Comparison of ENCODE assay signal across 17 cellular contexts in the genomic region with DNA sequence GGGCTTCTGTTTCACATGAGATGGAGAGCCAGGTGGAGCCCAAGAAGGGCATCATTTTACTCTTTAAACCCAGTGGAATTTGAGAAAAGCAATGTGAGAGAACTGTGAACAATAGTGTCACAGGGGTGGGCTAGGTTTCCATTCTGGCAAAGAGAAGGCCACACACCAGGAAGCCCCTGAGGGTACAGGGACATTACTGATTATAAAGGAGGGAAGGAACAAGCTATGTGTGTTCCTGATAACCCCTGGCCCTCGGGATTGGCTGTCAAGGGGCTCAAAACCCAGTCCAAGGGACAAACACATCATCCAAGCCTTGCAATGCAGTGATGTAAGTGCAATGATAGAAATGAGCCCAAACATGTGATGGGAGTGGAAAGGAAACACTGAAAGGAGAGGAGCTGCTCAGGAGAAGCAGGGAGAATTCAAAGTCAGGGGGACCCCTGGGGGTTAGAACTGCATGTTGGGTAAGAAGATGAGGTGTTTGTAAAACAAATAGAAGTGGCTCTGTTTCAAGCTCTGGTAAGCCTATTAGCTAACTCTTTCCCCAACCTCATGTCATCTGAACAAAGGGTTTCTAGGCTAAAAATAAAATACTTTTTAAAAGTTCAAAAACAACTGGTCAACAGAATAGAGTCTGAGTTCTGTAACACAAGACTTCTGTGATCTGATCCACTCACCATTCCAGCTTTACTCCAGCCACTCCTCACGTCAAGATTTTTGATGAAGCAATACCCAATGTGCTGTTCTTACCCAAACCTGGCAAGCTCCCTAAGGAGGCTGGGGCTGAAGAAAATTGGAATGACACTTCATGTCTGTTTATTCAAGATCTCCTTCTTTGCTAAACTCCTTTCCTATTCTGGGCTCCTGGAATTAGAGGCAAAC. TPM values are rescaled to one million over a fixed set of nuclear protein-coding genes. Genes with fewer than 3 reads are reported as not detected.
DNase-seq lines count a peak whose midpoint lies in the region; ATAC-seq and TF ChIP-seq lines count a peak whose summit lies in the region.
"Had no signal": no experiment of that assay in that cellular context is flagged by ENCODE, and none has a peak within 500 bp of the region (broad histone marks: within the 10 kb centered on the region; RNA-seq: fewer than 3 reads in every experiment).

No MANE protein-coding gene starts in this region.

- ATAC-seq in psoas muscle (peak; percentile 67 to 78 (median 76)), HG02610 (IDR thresholded peaks at IDR 0.05; ENCODE audit: unreplicated experiment) (no peak)

- H3K36me3 ChIP-seq in GM23248 (ENCODE audit: low read depth) = no peaks in the 10 kb centered on the region
- H3K36me3 ChIP-seq in NT2/D1 (ENCODE audit: insufficient read depth, insufficient read length, low read length) = no peaks in the 10 kb centered on the region
- no peaks in the 10 kb centered on the region for H3K36me3 ChIP-seq in psoas muscle (ENCODE audit: insufficient read depth in 1 of 2, low read depth in 1 of 2)
- H3K36me3 ChIP-seq in ovary = no peaks in the 10 kb centered on the region

- H3K4me1 ChIP-seq in GM23248 (ENCODE audit: insufficient read depth) = no peaks in the 10 kb centered on the region
- H3K4me1 ChIP-seq in NT2/D1 (ENCODE audit: insufficient read depth, insufficient read length) = no peaks in the 10 kb centered on the region
- H3K4me1 ChIP-seq in psoas muscle = no peaks in the 10 kb centered on the region
- no peaks in the 10 kb centered on the region for H3K4me1 ChIP-seq in ovary (ENCODE audit: insufficient read depth)

- H3K27me3 ChIP-seq in GM23248 (replicated peaks; ENCODE audit: insufficient read depth) = no peaks in the 10 kb centered on the region; the same call in 1 of the 2 replicates
- H3K27me3 ChIP-seq in NT2/D1 (ENCODE audit: insufficient read depth, insufficient read length) = no peaks in the 10 kb centered on the region
- peaks cover 0 to 3% (median 0%) of the 10 kb centered on the region in 3 donors for H3K27me3 ChIP-seq in psoas muscle (ENCODE audit: insufficient read depth in 3 of 3, low read length in 2 of 3)
- no peaks in the 10 kb centered on the region for H3K27me3 ChIP-seq in ovary

- 0 to 9% methylated on average over 2 of the region's 2 CpGs for WGBS in GM23248 (ENCODE audit: low coverage in 1 of 2, low lambda C conversion rate in 2 of 2, missing lambda C conversion rate in 2 of 2), 2 experiments
- 31 to 36% (median 33%) methylated on average over 2 of the region's 2 CpGs for WGBS in psoas muscle, 3 donors
- 51 to 61% (median 55%) methylated on average over 2 of the region's 2 CpGs for WGBS in ovary, 3 donors

- no peaks in the 10 kb centered on the region for H3K9me2 ChIP-seq in GM23248 (ENCODE audit: insufficient read depth)

- H3K4me2 ChIP-seq in GM23248 (ENCODE audit: unreplicated experiment) = no peak overlapping the region

- H3K27ac ChIP-seq in GM23248 (no peak overlapping the region), psoas muscle (no peak overlapping the region), ovary (no peak overlapping the region)

- H3K9me3 Mint-ChIP-seq in activated naive CD4-positive, alpha-beta T cell treated with anti-CD3 and anti-CD28 coated beads, Interleukin-2, amount 10 ng/mL, durations not matched to agents 7 days and 5 days = peaks cover 5% of the 10 kb centered on the region

- no peak overlapping the region for H3K4me3 Mint-ChIP-seq in activated naive CD4-positive, alpha-beta T cell treated with anti-CD3 and anti-CD28 coated beads, Interleukin-2, amount 10 ng/mL, durations not matched to agents 7 days and 5 days
- H3K4me3 Mint-ChIP-seq: naive B cell; T-helper 2 cell treated with Interferon-gamma antibody and Interleukin-4, amounts not matched to agents 5 μg/mL and 100 μg/mL, for 36 hours had no signal

- H4K20me1 ChIP-seq in GM23248 (ENCODE audit: insufficient read depth) = no peaks in the 10 kb centered on the region

- H3K4me1 Mint-ChIP-seq in activated naive CD4-positive, alpha-beta T cell treated with anti-CD3 and anti-CD28 coated beads, Interleukin-2, amount 10 ng/mL, durations not matched to agents 7 days and 5 days = peaks cover 8% of the 10 kb centered on the region
- H3K4me1 Mint-ChIP-seq: naive B cell had no signal

- no peak for TF ChIP-seq POLR2A in ovary (IDR thresholded peaks at IDR 0.05)

- H3K79me2 ChIP-seq in GM23248 (ENCODE audit: insufficient read depth) = no peaks in the 10 kb centered on the region

- DNase-seq in GM23248 = peak; percentile 12
- peak; percentile 46 for DNase-seq in NT2/D1 (ENCODE audit: low read depth, low spot score)
- DNase-seq in fibroblast of peridontal ligament (ENCODE audit: extremely low read depth) = peak; percentile 33
- DNase-seq in psoas muscle = no peak
- DNase-seq in ovary = no peak
- no peak for DNase-seq in NCI-H2227 treated with DMSO at 0.1 percent for 48 hours (lab: John Stamatoyannopoulos, UW)
- no peak for DNase-seq in activated naive CD4-positive, alpha-beta T cell treated with anti-CD3 and anti-CD28 coated beads, Interleukin-2, amount 10 ng/mL, durations not matched to agents 7 days and 5 days
- DNase-seq: activated CD4-positive, CD25-positive, alpha-beta regulatory T cell treated with anti-CD3 and anti-CD28 coated beads, Interleukin-2, amount 50 U/mL, for 72 hours; activated naive CD4-positive, alpha-beta T cell treated with Interleukin-2 at 50 U/mL for 16 hours; COR-L47; naive B cell; NCI-H187 treated with DMSO at 0.1 percent for 48 hours; SIG-M5 had no signal

- TF ChIP-seq CTCF in psoas muscle (IDR thresholded peaks at IDR 0.05) (no peak), ovary (IDR thresholded peaks at IDR 0.05) (no peak)

- H3F3A ChIP-seq in GM23248 (ENCODE audit: insufficient read depth) = no peaks in the 10 kb centered on the region

- H3K36me3 Mint-ChIP-seq in activated naive CD4-positive, alpha-beta T cell treated with anti-CD3 and anti-CD28 coated beads, Interleukin-2, amount 10 ng/mL, durations not matched to agents 7 days and 5 days = no peaks in the 10 kb centered on the region
- H3K36me3 Mint-ChIP-seq: naive B cell had no signal

- H3K9me3 ChIP-seq in GM23248 (ENCODE audit: low read depth) (no peaks in the 10 kb centered on the region), NT2/D1 (ENCODE audit: insufficient read depth, low read length) (peaks cover 26% of the 10 kb centered on the region), psoas muscle (no peaks in the 10 kb centered on the region), ovary (no peaks in the 10 kb centered on the region)

- in situ Hi-C loops in GM23248 (cut with MboI) = no loop called here

- no peak overlapping the region for H3K9ac ChIP-seq in GM23248
- H3K9ac ChIP-seq in NT2/D1 (ENCODE audit: insufficient read length, low read depth) = no peak overlapping the region

- no peak overlapping the region for H3K4me3 ChIP-seq in GM23248
- no peak overlapping the region for H3K4me3 ChIP-seq in NT2/D1 (ENCODE audit: insufficient read length, low read depth)
- H3K4me3 ChIP-seq in psoas muscle = no peak overlapping the region
- H3K4me3 ChIP-seq in ovary = no peak overlapping the region

- TF ChIP-seq EP300 in ovary (IDR thresholded peaks at IDR 0.05) = no peak

- intact Hi-C loops in psoas muscle (cut with DNase I) (no loop called here), ovary (cut with DNase I) (no loop called here)

- H3K27ac Mint-ChIP-seq in activated naive CD4-positive, alpha-beta T cell treated with anti-CD3 and anti-CD28 coated beads, Interleukin-2, amount 10 ng/mL, durations not matched to agents 7 days and 5 days = no peak overlapping the region
- H3K27ac Mint-ChIP-seq: T-helper 2 cell treated with Interferon-gamma antibody and Interleukin-4, amounts not matched to agents 5 μg/mL and 100 μg/mL, for 36 hours had no signal

- no peaks in the 10 kb centered on the region for H3K27me3 Mint-ChIP-seq in activated naive CD4-positive, alpha-beta T cell treated with anti-CD3 and anti-CD28 coated beads, Interleukin-2, amount 10 ng/mL, durations not matched to agents 7 days and 5 days
- H3K27me3 Mint-ChIP-seq: naive B cell had no signal

- no peak overlapping the region for H2AFZ ChIP-seq in GM23248

- CTCF ChIA-PET in activated naive CD4-positive, alpha-beta T cell treated with anti-CD3 and anti-CD28 coated beads, Interleukin-2, amount 10 ng/mL, durations not matched to agents 7 days and 5 days (lab: Charles Lee) = interaction anchor here (0.6 kb wide), 1 partner anchor 342 kb away, joined by 3 read pairs; no protein-coding TSS in a partner anchor

RNA-seq across cellular contexts. Expression of a gene that starts 51.1 kb away (rescaled TPM):
- not detected in 2 replicates for total RNA-seq in GM23248 (2014; rRNA removed; shearing (Covaris generic))
- polyA plus RNA-seq in GM23248 (2016; fragmentation: Nextera tagmentation; extraction: Ambion mirVana) (0.06 TPM in 1 of 2 replicates, not detected in the other), psoas muscle (1 to 10 TPM in 1 of 3 donors, under 1 TPM in 2; 0.13 to 6.5 (median 0.67) TPM), ovary (1 to 10 TPM in 1 of 2 donors, under 1 TPM in 1; 0.02 to 1.8 TPM)
- total RNA-seq in psoas muscle (1 to 10 TPM; 2.0 to 9.5 (median 5.1) TPM), ovary (1 to 10 TPM in 2 of 7 donors, under 1 TPM in 3, not detected in 2; 0.25 to 1.7 (median 0.61) TPM)
- total RNA-seq: fibroblast of lung, NCI-H460 had no signal

Comparison
In these comparisons a context has a peak if more than half of its experiments do, and no peak if none do; other contexts are left out.
1. DNase-seq: peak in GM23248 (single experiment), NT2/D1 (single experiment) and fibroblast of peridontal ligament (single experiment); none in psoas muscle (0 of 2), ovary (0 of 5), NCI-H2227 treated with DMSO at 0.1 percent for 48 hours (single experiment) and activated naive CD4-positive, alpha-beta T cell treated with anti-CD3 and anti-CD28 coated beads, Interleukin-2, amount 10 ng/mL, durations not matched to agents 7 days and 5 days (single experiment).